Comparison of ENCODE assay signal across 17 cellular contexts in genomic region chr19:570315-570714, GRCh38. TPM values are rescaled to one million over a fixed set of nuclear protein-coding genes. Genes with fewer than 3 reads are reported as not detected.
DNase-seq lines count a peak whose midpoint lies in the region; ATAC-seq and TF ChIP-seq lines count a peak whose summit lies in the region.
"Had no signal": no experiment of that assay in that cellular context is flagged by ENCODE, and none has a peak within 500 bp of the region (broad histone marks: within the 10 kb centered on the region; RNA-seq: fewer than 3 reads in every experiment).

No MANE protein-coding gene starts in this region.

- H3K4me3 ChIP-seq in Caco-2 (ENCODE audit: low read depth, low read length) (no peak overlapping the region), HL-60 (replicated peaks; ENCODE audit: insufficient read depth, low read length) (no peak overlapping the region)

- no TSS peak for BruUV-seq in Caco-2 (replicated peaks; lab: Mats Ljungman, UMichigan)

- H3K27me3 Mint-ChIP-seq in Caco-2 (ENCODE audit: insufficient read depth, unreplicated experiment), result no peaks in the 10 kb centered on the region
- peaks cover 4% of the 10 kb centered on the region for H3K27me3 Mint-ChIP-seq in activated naive CD8-positive, alpha-beta T cell treated with anti-CD3 and anti-CD28 coated beads for 36 hours
- no peaks in the 10 kb centered on the region for H3K27me3 Mint-ChIP-seq in natural killer cell (ENCODE audit: low read depth in 2 of 2)

- H3K4me1 ChIP-seq in Caco-2, result peaks cover 19% of the 10 kb centered on the region

- peak overlapping the region; percentile 70 for H3K27ac ChIP-seq in HL-60 (replicated peaks)

- H3K36me3 ChIP-seq in Caco-2 (ENCODE audit: control insufficient read depth, insufficient read depth, low read length), result no peaks in the 10 kb centered on the region; the same call in 1 of the 2 replicates
- H3K36me3 ChIP-seq: BLaER1 treated with 17β-estradiol and CSF1 and Interleukin-3, amounts not matched to agents 10 nM and 100 nM; upper lobe of left lung had no signal

- ATAC-seq in natural killer cell (no peak), sciatic nerve (no peak), HG03342 (IDR thresholded peaks at IDR 0.05; ENCODE audit: unreplicated experiment) (no peak), GM18861 (IDR thresholded peaks at IDR 0.05; ENCODE audit: unreplicated experiment) (no peak)

- H3K9me3 ChIP-seq in Caco-2, result no peaks in the 10 kb centered on the region
- H3K9me3 ChIP-seq: upper lobe of left lung had no signal

- TF ChIP-seq CTCF in Caco-2 (IDR thresholded peaks at IDR 0.05; ENCODE audit: insufficient read depth in 1 of 2, low read depth in 1 of 2, low read length in 1 of 2, severe bottlenecking in 1 of 2, unreplicated experiment in 1 of 2), result no peak
- no peak for TF ChIP-seq CTCF in HL-60 (IDR thresholded peaks at IDR 0.05; ENCODE audit: insufficient read depth, low read length)
- TF ChIP-seq CTCF in natural killer cell (IDR thresholded peaks at IDR 0.05), result no peak

- H3K27ac Mint-ChIP-seq in Caco-2 (ENCODE audit: unreplicated experiment) (no peak overlapping the region), natural killer cell (peak overlapping the region; percentile 71 to 88)
- H3K27ac Mint-ChIP-seq in activated naive CD8-positive, alpha-beta T cell treated with anti-CD3 and anti-CD28 coated beads for 36 hours, result peak overlapping the region; percentile 25

- H3K4me3 Mint-ChIP-seq in Caco-2 (ENCODE audit: unreplicated experiment) (peak overlapping the region; percentile 98), natural killer cell (no peak overlapping the region)
- H3K4me3 Mint-ChIP-seq in activated naive CD8-positive, alpha-beta T cell treated with anti-CD3 and anti-CD28 coated beads for 36 hours, result peak overlapping the region; percentile 18

- intact Hi-C loops in Caco-2 (cut with micrococcal nuclease; ENCODE audit: unreplicated experiment) (loop anchor here (5.0 kb wide), 1 partner anchor 38 kb away; the partner anchor contains the start of gene CDC34), natural killer cell (cut with micrococcal nuclease) (loop anchor here (5.0 kb wide), 2 partner anchors 38 to 92 kb away; partner anchors contain the start of genes CDC34 and RNF126), sciatic nerve (cut with DNase I) (no loop called here)

- POLR2A ChIA-PET in Caco-2 (lab: Charles Lee), result no interaction called here

- H3K9me3 Mint-ChIP-seq in Caco-2 (ENCODE audit: unreplicated experiment) (no peaks in the 10 kb centered on the region), natural killer cell (no peaks in the 10 kb centered on the region)
- no peaks in the 10 kb centered on the region for H3K9me3 Mint-ChIP-seq in activated naive CD8-positive, alpha-beta T cell treated with anti-CD3 and anti-CD28 coated beads for 36 hours

- H3K36me3 Mint-ChIP-seq in Caco-2 (ENCODE audit: insufficient read depth, unreplicated experiment), result peaks cover 53% of the 10 kb centered on the region
- peaks cover 4% of the 10 kb centered on the region for H3K36me3 Mint-ChIP-seq in activated naive CD8-positive, alpha-beta T cell treated with anti-CD3 and anti-CD28 coated beads for 36 hours
- no peaks in the 10 kb centered on the region for H3K36me3 Mint-ChIP-seq in natural killer cell

- DNase-seq in Caco-2, result no peak
- no peak for DNase-seq in HL-60 (ENCODE audit: low read depth in 1 of 2, low spot score in 1 of 2)
- DNase-seq in activated naive CD8-positive, alpha-beta T cell treated with anti-CD3 and anti-CD28 coated beads for 36 hours, result no peak
- no peak for DNase-seq in natural killer cell
- DNase-seq in sciatic nerve (ENCODE audit: low spot score), result no peak
- DNase-seq: activated CD4-positive, alpha-beta T cell treated with anti-CD3 and anti-CD28 coated beads for 1 hour; hippocampal formation; IMR-90; stimulated activated CD4-positive, alpha-beta T cell treated with anti-CD3 and anti-CD28 coated beads, Interleukin-4, amount 100 ng/mL, for 1 hour had no signal

- H3K27me3 ChIP-seq in Caco-2 (replicated peaks; ENCODE audit: control insufficient read depth, insufficient read depth, low read length) (no peaks in the 10 kb centered on the region), HL-60 (ENCODE audit: insufficient read depth, poor library complexity, severe bottlenecking) (no peaks in the 10 kb centered on the region)
- H3K27me3 ChIP-seq: BLaER1 treated with 17β-estradiol and CSF1 and Interleukin-3, amounts not matched to agents 10 nM and 100 nM; upper lobe of left lung had no signal

- H3K4me1 Mint-ChIP-seq in Caco-2 (ENCODE audit: low read depth, unreplicated experiment) (peaks cover 21% of the 10 kb centered on the region), natural killer cell (peaks cover 26 to 36% of the 10 kb centered on the region in 2 donors)
- peaks cover 21% of the 10 kb centered on the region for H3K4me1 Mint-ChIP-seq in activated naive CD8-positive, alpha-beta T cell treated with anti-CD3 and anti-CD28 coated beads for 36 hours

- CTCF ChIA-PET in Caco-2 (lab: Charles Lee), result no interaction called here

RNA-seq across cellular contexts. Expression of gene BSG, which starts 2.1 kb away (rescaled TPM):
- total RNA-seq in Caco-2 (2022) (618 and 656 TPM in 2 replicates), natural killer cell (100 to 1,000 TPM; 229 to 248 (median 236) TPM), sciatic nerve (246 TPM)
- 100 to 1,000 TPM; 167 to 168 TPM for total RNA-seq in activated naive CD8-positive, alpha-beta T cell treated with anti-CD3 and anti-CD28 coated beads for 36 hours

RNA-seq across cellular contexts. Expression of gene HCN2, which starts 19.4 kb away (rescaled TPM):
- 2.7 and 3.9 TPM in 2 replicates for total RNA-seq in Caco-2 (2022)
- under 1 TPM; 0.31 to 0.34 TPM for total RNA-seq in activated naive CD8-positive, alpha-beta T cell treated with anti-CD3 and anti-CD28 coated beads for 36 hours
- 1 to 10 TPM in 2 of 3 donors, under 1 TPM in 1; 0.96 to 1.6 (median 1.1) TPM for total RNA-seq in natural killer cell
- total RNA-seq in sciatic nerve, result 0.27 TPM

RNA-seq across cellular contexts. Expression of gene GZMM, which starts 26.5 kb away (rescaled TPM):
- 0.35 TPM in 1 of 2 replicates, not detected in the other for total RNA-seq in Caco-2 (2022)
- total RNA-seq in activated naive CD8-positive, alpha-beta T cell treated with anti-CD3 and anti-CD28 coated beads for 36 hours, result 10 to 100 TPM; 42.0 to 49.0 TPM
- 100 to 1,000 TPM; 186 to 286 (median 253) TPM for total RNA-seq in natural killer cell
- 1.4 TPM for total RNA-seq in sciatic nerve
- total RNA-seq: IMR-90, myocyte, NCI-H460, OCI-LY7, renal cortical epithelial cell had no signal

RNA-seq across cellular contexts. Expression of gene CDC34, which starts 38.8 kb away (rescaled TPM):
- total RNA-seq in Caco-2 (2022) (129 and 133 TPM in 2 replicates), natural killer cell (100 to 1,000 TPM in 2 of 3 donors, 10 to 100 TPM in 1; 68.5 to 114 (median 101) TPM), sciatic nerve (40.2 TPM)
- 10 to 100 TPM; 46.5 to 48.8 TPM for total RNA-seq in activated naive CD8-positive, alpha-beta T cell treated with anti-CD3 and anti-CD28 coated beads for 36 hours

Comparison
In these comparisons a context has a peak if more than half of its experiments do, and no peak if none do; other contexts are left out.
1. RNA of gene GZMM, which starts 26.5 kb away (total RNA-seq): 186 to 286 TPM in natural killer cell and 42.0 to 49.0 TPM in activated naive CD8-positive, alpha-beta T cell treated with anti-CD3 and anti-CD28 coated beads for 36 hours; 1.4 TPM in sciatic nerve (single experiment) and 0.35 TPM in Caco-2; every median in the first group is over 10 times any median in the second.